9 cellular contexts compared by ENCODE assay signal in genomic region chr9:121634800-121635261, GRCh38. TPM values are rescaled to one million over a fixed set of nuclear protein-coding genes. Genes with fewer than 3 reads are reported as not detected.
DNase-seq lines count a peak whose midpoint lies in the region; ATAC-seq, FAIRE-seq and TF ChIP-seq lines count a peak whose summit lies in the region.
"Had no signal": no experiment of that assay in that cellular context is flagged by ENCODE, and none has a peak within 500 bp of the region (broad histone marks: within the 10 kb centered on the region; RNA-seq: fewer than 3 reads in every experiment).

No MANE protein-coding gene starts in this region.

- no peak for TF ChIP-seq POLR2A in vagina (IDR thresholded peaks at IDR 0.05)

- H3K27me3 Mint-ChIP-seq in astrocyte (ENCODE audit: low read depth, unreplicated experiment), result peaks cover 9% of the 10 kb centered on the region
- peaks cover 2% of the 10 kb centered on the region for H3K27me3 Mint-ChIP-seq in activated CD4-positive, alpha-beta memory T cell treated with anti-CD3 and anti-CD28 coated beads, Interleukin-2, amount 10 ng/mL, durations not matched to agents 7 days and 5 days

- no peak overlapping the region for H3K27ac Mint-ChIP-seq in astrocyte (ENCODE audit: unreplicated experiment)
- no peak overlapping the region for H3K27ac Mint-ChIP-seq in activated CD4-positive, alpha-beta memory T cell treated with anti-CD3 and anti-CD28 coated beads, Interleukin-2, amount 10 ng/mL, durations not matched to agents 7 days and 5 days

- H3K36me3 Mint-ChIP-seq in astrocyte (ENCODE audit: low read depth, unreplicated experiment), result no peaks in the 10 kb centered on the region
- no peaks in the 10 kb centered on the region for H3K36me3 Mint-ChIP-seq in activated CD4-positive, alpha-beta memory T cell treated with anti-CD3 and anti-CD28 coated beads, Interleukin-2, amount 10 ng/mL, durations not matched to agents 7 days and 5 days (ENCODE audit: low read depth)

- H3K4me3 Mint-ChIP-seq in astrocyte (ENCODE audit: unreplicated experiment), result no peak overlapping the region
- no peak overlapping the region for H3K4me3 Mint-ChIP-seq in activated CD4-positive, alpha-beta memory T cell treated with anti-CD3 and anti-CD28 coated beads, Interleukin-2, amount 10 ng/mL, durations not matched to agents 7 days and 5 days

- no peak for FAIRE-seq in astrocyte (lab: Jason Lieb, UNC)
- FAIRE-seq: islet of Langerhans had no signal

- H3K4me1 ChIP-seq in astrocyte (ENCODE audit: insufficient read depth, low read length), result peaks cover 4% of the 10 kb centered on the region
- peaks cover 49% of the 10 kb centered on the region for H3K4me1 ChIP-seq in vagina

- no peak overlapping the region for H2AFZ ChIP-seq in astrocyte (ENCODE audit: low read depth, low read length)

- peak; percentile 62 for ATAC-seq in left lobe of liver

- H3K79me2 ChIP-seq in astrocyte (ENCODE audit: insufficient read depth, low read length), result no peaks in the 10 kb centered on the region

- H3K27ac ChIP-seq in AG04450 (ENCODE audit: low read depth, low read length) (no peak overlapping the region), astrocyte (ENCODE audit: low read depth, low read length) (no peak overlapping the region), vagina (no peak overlapping the region)

- intact Hi-C loops in vagina (cut with DNase I), result no loop called here

- H4K20me1 ChIP-seq in astrocyte (ENCODE audit: insufficient read depth, low read length), result peaks cover 14% of the 10 kb centered on the region

- H3K4me2 ChIP-seq in astrocyte (ENCODE audit: low read length), result no peak overlapping the region

- no peaks in the 10 kb centered on the region for H3K27me3 ChIP-seq in AG04450 (ENCODE audit: control insufficient read depth, insufficient read depth, low read length)
- peaks cover 3% of the 10 kb centered on the region for H3K27me3 ChIP-seq in astrocyte (ENCODE audit: insufficient read depth, low read length)
- H3K27me3 ChIP-seq in vagina, result no peaks in the 10 kb centered on the region

- peaks cover 10% of the 10 kb centered on the region for H3K9me3 ChIP-seq in AG04450 (ENCODE audit: control insufficient read depth, insufficient read depth, low read length)
- H3K9me3 ChIP-seq in astrocyte (ENCODE audit: insufficient read depth, low read depth, low read length), result peaks cover 6% of the 10 kb centered on the region
- no peaks in the 10 kb centered on the region for H3K9me3 ChIP-seq in vagina

- no peak overlapping the region for H3K4me3 ChIP-seq in AG04450 (ENCODE audit: low read depth, low read length)
- H3K4me3 ChIP-seq in astrocyte (ENCODE audit: insufficient read depth, low read depth, low read length), result no peak overlapping the region
- no peak overlapping the region for H3K4me3 ChIP-seq in vagina

- H3K9ac ChIP-seq in astrocyte (ENCODE audit: low read length), result no peak overlapping the region

- peaks cover 4% of the 10 kb centered on the region for H3K9me3 Mint-ChIP-seq in astrocyte (ENCODE audit: unreplicated experiment)
- no peaks in the 10 kb centered on the region for H3K9me3 Mint-ChIP-seq in activated CD4-positive, alpha-beta memory T cell treated with anti-CD3 and anti-CD28 coated beads, Interleukin-2, amount 10 ng/mL, durations not matched to agents 7 days and 5 days

- POLR2A ChIA-PET in AG04450 (lab: Yijun Ruan, JAX) (no interaction called here), HEK293T (lab: Yijun Ruan, JAX) (no interaction called here)
- POLR2A ChIA-PET in activated CD4-positive, alpha-beta memory T cell treated with anti-CD3 and anti-CD28 coated beads, Interleukin-2, amount 10 ng/mL, durations not matched to agents 7 days and 5 days (lab: Charles Lee), result no interaction called here

- TF ChIP-seq CTCF in AG04450 (IDR thresholded peaks at IDR 0.05; ENCODE audit: low read depth, low read length), result peak; percentile 65
- TF ChIP-seq CTCF in astrocyte (IDR thresholded peaks at IDR 0.05; ENCODE audit: insufficient read depth, low read depth, low read length), result peak; percentile 27
- TF ChIP-seq CTCF in vagina (IDR thresholded peaks at IDR 0.05), result peak in 1 of 3 experiments; percentile 34

- H3K4me1 Mint-ChIP-seq in astrocyte (ENCODE audit: low read depth, unreplicated experiment), result peaks cover 32% of the 10 kb centered on the region
- H3K4me1 Mint-ChIP-seq in activated CD4-positive, alpha-beta memory T cell treated with anti-CD3 and anti-CD28 coated beads, Interleukin-2, amount 10 ng/mL, durations not matched to agents 7 days and 5 days, result no peaks in the 10 kb centered on the region

- no peak for DNase-seq in AG04450 (ENCODE audit: low read depth, low spot score)
- DNase-seq in HEK293T (ENCODE audit: extremely low spot score), result peak; percentile 60
- DNase-seq in astrocyte (ENCODE audit: low read depth), result no peak
- no peak for DNase-seq in left lobe of liver (ENCODE audit: low spot score)
- no peak for DNase-seq in vagina (ENCODE audit: extremely low spot score in 2 of 2)
- no peak for DNase-seq in stimulated activated CD4-positive, alpha-beta T cell treated with anti-CD3 and anti-CD28 coated beads, Interleukin-4, amount 100 ng/mL, for 24 hours
- DNase-seq in activated CD4-positive, alpha-beta memory T cell treated with anti-CD3 and anti-CD28 coated beads, Interleukin-2, amount 10 ng/mL, durations not matched to agents 7 days and 5 days, result no peak
- DNase-seq in activated CD4-positive, CD25-positive, alpha-beta regulatory T cell (lab: John Stamatoyannopoulos, UW), result no peak

- H3K36me3 ChIP-seq in astrocyte (ENCODE audit: insufficient read depth, low read length) (no peaks in the 10 kb centered on the region), vagina (no peaks in the 10 kb centered on the region)

- CTCF ChIA-PET in AG04450 (lab: Charles Lee) (interaction anchor here (1.3 to 2.0 kb wide), 2 partner anchors 14 to 363 kb away, joined by 3 to 7 read pairs; no protein-coding TSS in a partner anchor), HEK293T (lab: Yijun Ruan, JAX) (no interaction called here)
- CTCF ChIA-PET in activated CD4-positive, alpha-beta memory T cell treated with anti-CD3 and anti-CD28 coated beads, Interleukin-2, amount 10 ng/mL, durations not matched to agents 7 days and 5 days (lab: Charles Lee), result no interaction called here

TF ChIP-seq in HEK293T, 16 proteins besides CTCF, POLR2A, EP300 and RAD21:
- TF ChIP-seq FOXM1 (IDR thresholded peaks at IDR 0.05; ENCODE audit: borderline replicate concordance) (no peak), L3MBTL2 (conservative IDR thresholded peaks at IDR 0.05) (no peak), CTBP1 (IDR thresholded peaks at IDR 0.05; ENCODE audit: borderline replicate concordance) (no peak), HDGF (IDR thresholded peaks at IDR 0.05; ENCODE audit: borderline replicate concordance) (no peak)
TF ChIP-seq in HEK293T: peak in this region for 0.

RNA-seq across cellular contexts. Expression of gene DAB2IP, which starts 16.6 kb away (rescaled TPM):
- polyA plus RNA-seq in AG04450 (2011; rRNA removed), result 20.4 and 20.5 TPM in 2 replicates
- polyA minus RNA-seq in AG04450 (2011; rRNA and poly(A)+ RNA removed), result 46.7 and 48.5 TPM in 2 replicates
- total RNA-seq in astrocyte, result 41.4 and 41.7 TPM in 2 replicates
- total RNA-seq in left lobe of liver, result 27.3 TPM
- total RNA-seq in vagina, result 38.8 TPM
- total RNA-seq in activated CD4-positive, alpha-beta memory T cell treated with anti-CD3 and anti-CD28 coated beads, Interleukin-2, amount 10 ng/mL, durations not matched to agents 7 days and 5 days, result not detected

Comparison
In these comparisons a context has a peak if more than half of its experiments do, and no peak if none do; other contexts are left out.
1. RNA of gene DAB2IP, which starts 16.6 kb away (total RNA-seq): 41.4 to 41.7 TPM in astrocyte, 38.8 TPM in vagina (single experiment) and 27.3 TPM in left lobe of liver (single experiment); not detected in activated CD4-positive, alpha-beta memory T cell treated with anti-CD3 and anti-CD28 coated beads, Interleukin-2, amount 10 ng/mL, durations not matched to agents 7 days and 5 days; every median in the first group is over 10 times any median in the second.